In the genomic region with DNA sequence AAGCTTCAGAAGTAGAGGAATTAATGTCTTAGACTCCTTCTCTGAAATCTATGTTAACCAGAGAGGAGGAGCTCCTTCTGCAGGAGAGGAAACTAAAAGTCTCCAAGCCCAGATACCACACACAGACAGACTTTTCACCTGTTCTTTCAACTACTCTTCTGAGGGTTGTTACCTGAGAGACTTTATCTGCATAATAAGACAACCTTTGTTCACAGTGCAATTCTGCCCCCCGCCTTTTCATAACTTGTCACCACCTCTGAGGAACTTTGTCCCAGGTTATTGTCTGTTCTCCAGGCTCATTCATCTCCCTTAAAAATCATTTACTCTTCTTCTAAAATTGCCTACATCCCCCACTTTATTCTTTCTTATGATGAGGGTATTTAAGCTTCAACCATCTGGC, we compare ENCODE assay signal across 22 cellular contexts.
"Had no signal": no experiment of that assay in that cellular context is flagged by ENCODE, and none has a peak within 500 bp of the region (broad histone marks: within the 10 kb centered on the region; RNA-seq: fewer than 3 reads in every experiment).

No MANE protein-coding gene starts in this region.

- ATAC-seq: Right ventricle myocardium inferior, SK-N-SH treated with all-trans-retinoic acid at 6 μM for 48 hours had no signal

- H3K9me3 ChIP-seq: MG63, Peyer's patch, SJCRH30 had no signal

- DNase-seq: KBM-7, MG63, NCI-H1092, NCI-H1105 treated with DMSO at 0.1 percent for 48 hours, NCI-H1417 treated with DMSO at 0.1 percent for 48 hours, NCI-H187, NCI-H2029, NCI-H2081 treated with DMSO at 0.1 percent for 48 hours, NCI-H2171, NCI-H226, NCI-H446, NCI-H510A, NCI-H524 treated with DMSO at 0.1 percent for 48 hours, NCI-H69, NCI-H774, OCI-M1, SHP77 treated with DMSO at 0.1 percent for 48 hours, SJCRH30 had no signal

- H3K36me3 ChIP-seq: MG63, Peyer's patch, SJCRH30 had no signal

- H3K27me3 ChIP-seq: Peyer's patch had no signal

- H3K27ac ChIP-seq: PC-9, SJCRH30 had no signal

- H3K4me1 ChIP-seq: SJCRH30 had no signal

- H3K4me3 ChIP-seq: MG63, PC-9, Peyer's patch, SJCRH30 had no signal
